7 cellular contexts compared by ENCODE assay signal in genomic region chr16:8673611-8674412, GRCh38. TPM values are rescaled to one million over a fixed set of nuclear protein-coding genes. Genes with fewer than 3 reads are reported as not detected.
DNase-seq lines count a peak whose midpoint lies in the region; ATAC-seq and TF ChIP-seq lines count a peak whose summit lies in the region.

No MANE protein-coding gene starts in this region.

- H3K27ac ChIP-seq in RWPE2 (ENCODE audit: poor library complexity, severe bottlenecking), result no peak overlapping the region
- no peak overlapping the region for H3K27ac ChIP-seq in rectal smooth muscle tissue (ENCODE audit: low read depth, low read length)

- H3K4me1 ChIP-seq in RWPE2 (ENCODE audit: insufficient read depth, poor library complexity, severe bottlenecking), result peaks cover 30% of the 10 kb centered on the region
- peaks cover 4% of the 10 kb centered on the region for H3K4me1 ChIP-seq in rectal smooth muscle tissue (ENCODE audit: control insufficient read depth, insufficient read depth, low read length)

- H3K4me3 ChIP-seq in RWPE2 (ENCODE audit: severe bottlenecking) (peak overlapping the region; percentile 45), fibroblast of villous mesenchyme (ENCODE audit: low read depth, low read length) (peak overlapping the region; percentile 57), rectal smooth muscle tissue (ENCODE audit: low read length) (peak overlapping the region; percentile 76)

- H3K27me3 ChIP-seq in RWPE2 (ENCODE audit: insufficient read depth, poor library complexity, severe bottlenecking) (no peaks in the 10 kb centered on the region), rectal smooth muscle tissue (ENCODE audit: control insufficient read depth, insufficient read depth, low read length) (no peaks in the 10 kb centered on the region)

- H3K9me3 ChIP-seq in RWPE2 (ENCODE audit: severe bottlenecking), result no peaks in the 10 kb centered on the region

- DNase-seq in RWPE2 (ENCODE audit: low spot score) (no peak), fibroblast of villous mesenchyme (ENCODE audit: low read depth) (no peak), NCI-H2107 treated with DMSO at 0.1 percent for 48 hours (lab: John Stamatoyannopoulos, UW; ENCODE audit: unreplicated experiment) (no peak)
- no peak for DNase-seq in activated effector memory CD4-positive, alpha-beta T cell treated with anti-CD3 and anti-CD28 coated beads, Interleukin-2, amount 50 U/mL, for 16 hours

- ATAC-seq in GM18868 (IDR thresholded peaks at IDR 0.05; ENCODE audit: unreplicated experiment), result peak; percentile 41
- ATAC-seq in HG02571 (IDR thresholded peaks at IDR 0.05; ENCODE audit: unreplicated experiment), result peak; percentile 32
- ATAC-seq in RWPE2 (ENCODE audit: low read depth), result peak; percentile 24

- no peaks in the 10 kb centered on the region for H3K36me3 ChIP-seq in RWPE2 (ENCODE audit: low read depth)
- no peaks in the 10 kb centered on the region for H3K36me3 ChIP-seq in rectal smooth muscle tissue (ENCODE audit: control insufficient read depth, insufficient read depth, low read length)

- no peak for TF ChIP-seq CTCF in RWPE2 (IDR thresholded peaks at IDR 0.05; ENCODE audit: poor library complexity, severe bottlenecking)
- TF ChIP-seq CTCF in fibroblast of villous mesenchyme (IDR thresholded peaks at IDR 0.05; ENCODE audit: insufficient read depth, low read depth, low read length), result no peak

- H3K9ac ChIP-seq in rectal smooth muscle tissue (ENCODE audit: low read length), result peak overlapping the region; percentile 49

RNA-seq across cellular contexts. Expression of gene ABAT, which starts 0.6 kb away (rescaled TPM):
- total RNA-seq in fibroblast of villous mesenchyme, result 0.97 and 3.5 TPM in 2 replicates

RNA-seq across cellular contexts. Expression of gene METTL22, which starts 52.3 kb away (rescaled TPM):
- 22.5 and 33.5 TPM in 2 replicates for total RNA-seq in fibroblast of villous mesenchyme
